ENCODE assay signal across 20 cellular contexts in the genomic region with DNA sequence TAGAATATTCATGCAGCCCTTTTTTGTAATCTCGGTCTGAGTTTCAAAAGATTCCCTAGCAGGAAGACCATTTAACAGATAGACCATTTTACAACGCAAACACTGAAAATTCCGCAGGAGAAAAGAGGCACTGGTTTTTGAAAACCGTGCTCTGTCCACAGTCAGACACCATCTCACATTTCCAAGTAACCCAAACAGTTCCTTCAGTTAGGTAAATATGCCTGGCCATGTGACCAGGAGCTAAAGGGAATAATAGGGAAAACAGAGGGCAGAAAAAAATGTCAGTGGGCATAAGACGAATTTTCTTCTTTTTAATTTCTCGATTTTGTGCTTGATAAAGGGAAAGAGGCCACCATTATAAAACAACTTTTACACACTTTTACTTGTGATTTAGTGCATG.
"Had no signal": no experiment of that assay in that cellular context is flagged by ENCODE, and none has a peak within 500 bp of the region (broad histone marks: within the 10 kb centered on the region; RNA-seq: fewer than 3 reads in every experiment).

No MANE protein-coding gene starts in this region.

- DNase-seq: activated CD4-positive, alpha-beta T cell treated with anti-CD3 and anti-CD28 coated beads for 4 hours; activated CD4-positive, alpha-beta T cell treated with anti-CD3 and anti-CD28 coated beads, Interleukin-2, amount 50 U/mL, for 4 hours; activated naive CD4-positive, alpha-beta T cell; activated T-cell treated with anti-CD3 and anti-CD28 coated beads for 4 hours; activated T-cell treated with anti-CD3 and anti-CD28 coated beads, Interleukin-2, amount 50 U/mL, for 72 hours; dermis blood vessel endothelial cell; effector CD4-positive, alpha-beta T cell; left lung; lower lobe of right lung; mesenchymal stem cell; naive thymus-derived CD8-positive, alpha-beta T cell; pancreas; stimulated activated CD4-positive, alpha-beta T cell treated with anti-CD3 and anti-CD28 coated beads, Interleukin-15, amount 100 ng/mL, for 24 hours; stimulated activated CD4-positive, alpha-beta T cell treated with anti-CD3 and anti-CD28 coated beads, Interleukin-2, amount 100 ng/mL, for 24 hours; stimulated activated naive B cell treated with anti-CD40 and anti-IgM and Interleukin-4, amounts not matched to agents 10 μg/mL and 1 μg/mL and 100 μg/mL, for 72 hours; stomach; thyroid gland; upper lobe of left lung had no signal

- H3K27ac Mint-ChIP-seq: activated naive CD4-positive, alpha-beta T cell treated with anti-CD3 and anti-CD28 coated beads, Interleukin-2, amount 50 U/mL, for 72 hours; activated T-cell treated with anti-CD3 and anti-CD28 coated beads, Interleukin-2, amount 50 U/mL, for 72 hours; stimulated activated naive B cell treated with anti-CD40 and anti-IgM and Interleukin-4, amounts not matched to agents 10 μg/mL and 1 μg/mL and 100 μg/mL, for 72 hours had no signal

- H3K4me3 Mint-ChIP-seq: activated T-cell treated with anti-CD3 and anti-CD28 coated beads, Interleukin-2, amount 50 U/mL, for 72 hours; central memory CD8-positive, alpha-beta T cell; naive thymus-derived CD8-positive, alpha-beta T cell; stimulated activated naive B cell treated with anti-CD40 and anti-IgM and Interleukin-4, amounts not matched to agents 10 μg/mL and 1 μg/mL and 100 μg/mL, for 72 hours had no signal

- H3K9me3 Mint-ChIP-seq: activated naive CD4-positive, alpha-beta T cell treated with anti-CD3 and anti-CD28 coated beads, Interleukin-2, amount 50 U/mL, for 72 hours; activated T-cell treated with anti-CD3 and anti-CD28 coated beads, Interleukin-2, amount 50 U/mL, for 72 hours; central memory CD8-positive, alpha-beta T cell; naive thymus-derived CD8-positive, alpha-beta T cell; stimulated activated naive B cell treated with anti-CD40 and anti-IgM and Interleukin-4, amounts not matched to agents 10 μg/mL and 1 μg/mL and 100 μg/mL, for 72 hours had no signal

- H3K36me3 Mint-ChIP-seq: naive thymus-derived CD8-positive, alpha-beta T cell had no signal

- ATAC-seq: activated naive CD4-positive, alpha-beta T cell treated with anti-CD3 and anti-CD28 coated beads, Interleukin-2, amount 50 U/mL, for 72 hours; activated T-cell treated with anti-CD3 and anti-CD28 coated beads, Interleukin-2, amount 50 U/mL, for 72 hours; left lung; lower lobe of right lung; naive thymus-derived CD8-positive, alpha-beta T cell; pancreas; stimulated activated naive B cell treated with anti-CD40 and anti-IgM and Interleukin-4, amounts not matched to agents 10 μg/mL and 1 μg/mL and 100 μg/mL, for 72 hours had no signal
